In genomic region chr11:4643084-4643483, GRCh38 we compare ENCODE assay signal across 16 cellular contexts. TPM values are rescaled to one million over a fixed set of nuclear protein-coding genes. Genes with fewer than 3 reads are reported as not detected.
"Had no signal": no experiment of that assay in that cellular context is flagged by ENCODE, and none has a peak within 500 bp of the region (broad histone marks: within the 10 kb centered on the region; RNA-seq: fewer than 3 reads in every experiment).

No MANE protein-coding gene starts in this region.

- H3K36me3 ChIP-seq: adrenal gland, lower lobe of right lung had no signal

- H3K9me3 ChIP-seq: adrenal gland, lower lobe of right lung, SK-N-SH had no signal

- DNase-seq: activated CD4-positive, alpha-beta T cell treated with anti-CD3 and anti-CD28 coated beads for 1 hour; activated CD4-positive, alpha-beta T cell treated with anti-CD3 and anti-CD28 coated beads, Interleukin-2, amount 50 U/mL, for 48 hours; activated CD8-positive, alpha-beta memory T cell treated with anti-CD3 and anti-CD28 coated beads, Interleukin-2, amount 10 ng/mL, durations not matched to agents 7 days and 5 days; activated naive CD4-positive, alpha-beta T cell treated with anti-CD3 and anti-CD28 coated beads, Interleukin-2, amount 10 ng/mL, durations not matched to agents 7 days and 5 days; activated T-cell treated with anti-CD3 and anti-CD28 coated beads, Interleukin-2, amount 50 U/mL, for 1 hour; kidney glomerular epithelial cell; lower lobe of right lung; SK-N-SH; stimulated activated CD4-positive, alpha-beta T cell treated with anti-CD3 and anti-CD28 coated beads, Interleukin-2, amount 100 ng/mL, for 48 hours; stimulated activated naive B cell treated with anti-CD40 and anti-IgM and Interleukin-4, amounts not matched to agents 10 μg/mL and 1 μg/mL and 100 μg/mL, for 72 hours; trophoblast cell had no signal

- H3K4me1 ChIP-seq: adrenal gland, lower lobe of right lung had no signal

- H3K27ac ChIP-seq: adrenal gland, lower lobe of right lung had no signal

- ATAC-seq: activated CD8-positive, alpha-beta memory T cell treated with anti-CD3 and anti-CD28 coated beads, Interleukin-2, amount 10 ng/mL, durations not matched to agents 7 days and 5 days; lower lobe of right lung; stimulated activated naive B cell treated with anti-CD40 and anti-IgM and Interleukin-4, amounts not matched to agents 10 μg/mL and 1 μg/mL and 100 μg/mL, for 72 hours had no signal

- H3K27me3 ChIP-seq: adrenal gland had no signal

- H3K4me3 ChIP-seq: adrenal gland, lower lobe of right lung had no signal

RNA-seq across cellular contexts. Expression of gene OR51E1, which starts 0.7 kb away (rescaled TPM):
- total RNA-seq: activated CD8-positive, alpha-beta memory T cell treated with anti-CD3 and anti-CD28 coated beads, Interleukin-2, amount 10 ng/mL, durations not matched to agents 7 days and 5 days; adrenal gland; lower lobe of right lung; mesothelial cell of epicardium; neural crest cell; osteoblast; T-helper 1 cell treated with Interleukin-12 subunit alpha and Interleukin-12 subunit beta and Interleukin-4 antibody, amounts not matched to agents 30 ng/mL and 1 ng/mL, for 36 hours had no signal

RNA-seq across cellular contexts. Expression of gene OR51D1, which starts 5.8 kb away (rescaled TPM):
- total RNA-seq: activated CD8-positive, alpha-beta memory T cell treated with anti-CD3 and anti-CD28 coated beads, Interleukin-2, amount 10 ng/mL, durations not matched to agents 7 days and 5 days; adrenal gland; lower lobe of right lung; mesothelial cell of epicardium; neural crest cell; osteoblast; T-helper 1 cell treated with Interleukin-12 subunit alpha and Interleukin-12 subunit beta and Interleukin-4 antibody, amounts not matched to agents 30 ng/mL and 1 ng/mL, for 36 hours had no signal

RNA-seq across cellular contexts. Expression of gene OR52I1, which starts 49.2 kb away (rescaled TPM):
- total RNA-seq: activated CD8-positive, alpha-beta memory T cell treated with anti-CD3 and anti-CD28 coated beads, Interleukin-2, amount 10 ng/mL, durations not matched to agents 7 days and 5 days; adrenal gland; lower lobe of right lung; mesothelial cell of epicardium; neural crest cell; osteoblast had no signal

RNA-seq across cellular contexts. Expression of gene OR51E2, which starts 54.6 kb away (rescaled TPM):
- total RNA-seq: activated CD8-positive, alpha-beta memory T cell treated with anti-CD3 and anti-CD28 coated beads, Interleukin-2, amount 10 ng/mL, durations not matched to agents 7 days and 5 days; adrenal gland; lower lobe of right lung; neural crest cell; osteoblast; T-helper 1 cell treated with Interleukin-12 subunit alpha and Interleukin-12 subunit beta and Interleukin-4 antibody, amounts not matched to agents 30 ng/mL and 1 ng/mL, for 36 hours had no signal
